In the genomic region with DNA sequence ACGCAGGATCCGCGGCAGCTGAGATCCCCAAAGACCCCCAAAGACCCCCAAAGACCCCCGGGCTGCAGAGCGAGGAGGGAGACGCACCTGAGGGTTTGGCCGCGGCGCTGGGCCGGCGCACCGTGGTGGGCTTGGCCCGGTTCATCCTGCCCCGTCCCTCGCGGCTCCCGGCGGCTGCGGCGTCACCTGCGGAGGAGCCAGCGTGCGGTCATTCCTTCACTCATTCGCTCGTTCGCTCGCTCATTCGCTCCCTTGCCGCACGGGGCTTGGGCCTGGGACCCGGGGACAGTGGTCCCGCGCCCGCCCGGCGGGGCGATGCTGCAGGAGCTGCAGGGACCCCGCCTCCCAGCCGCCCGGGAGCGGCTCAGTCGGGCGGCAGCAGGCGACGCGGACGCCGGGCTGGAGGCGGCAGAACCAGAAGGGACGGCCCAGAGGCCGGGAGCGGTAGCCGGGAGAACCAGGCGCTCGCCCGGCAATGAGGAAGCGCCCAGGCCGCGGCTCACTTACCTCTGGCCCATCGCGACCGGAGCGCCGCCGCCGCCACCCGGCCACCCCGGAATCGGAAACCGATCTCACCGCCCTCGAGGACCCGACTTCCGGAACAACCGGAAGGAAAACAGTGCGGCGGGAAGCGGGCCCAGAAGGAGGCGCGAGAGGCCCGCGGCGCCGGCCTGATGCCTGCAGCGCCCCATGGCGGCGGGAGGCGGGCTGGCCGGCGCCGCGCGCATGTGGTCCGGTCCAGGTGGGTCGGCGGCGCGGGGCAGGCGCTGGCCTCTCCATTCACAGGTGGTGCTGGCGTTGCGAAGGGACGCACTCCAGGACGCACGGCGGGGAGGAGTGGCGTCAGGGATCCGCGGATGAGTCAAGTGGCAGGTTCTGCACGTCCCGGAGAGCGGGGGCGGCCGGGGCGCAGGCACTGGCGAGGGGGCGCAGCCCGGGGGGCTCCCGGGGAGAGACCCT, we compare ENCODE assay signal across 1 cellular context.
TF ChIP-seq lines count a peak whose summit lies in the region.

TSS of gene INTS1 (minus strand) at position 574 of the 960 bp plus-strand sequence. CDS start at position 145, 429 bp downstream.

TF ChIP-seq in K562, 482 proteins besides CTCF, POLR2A, EP300 and RAD21 (continued from another document and continues in another):
- TF ChIP-seq PRMT5 (CRISPR knock-in tag; IDR thresholded peaks at IDR 0.05), result no peak
- TF ChIP-seq, protein P1, sequence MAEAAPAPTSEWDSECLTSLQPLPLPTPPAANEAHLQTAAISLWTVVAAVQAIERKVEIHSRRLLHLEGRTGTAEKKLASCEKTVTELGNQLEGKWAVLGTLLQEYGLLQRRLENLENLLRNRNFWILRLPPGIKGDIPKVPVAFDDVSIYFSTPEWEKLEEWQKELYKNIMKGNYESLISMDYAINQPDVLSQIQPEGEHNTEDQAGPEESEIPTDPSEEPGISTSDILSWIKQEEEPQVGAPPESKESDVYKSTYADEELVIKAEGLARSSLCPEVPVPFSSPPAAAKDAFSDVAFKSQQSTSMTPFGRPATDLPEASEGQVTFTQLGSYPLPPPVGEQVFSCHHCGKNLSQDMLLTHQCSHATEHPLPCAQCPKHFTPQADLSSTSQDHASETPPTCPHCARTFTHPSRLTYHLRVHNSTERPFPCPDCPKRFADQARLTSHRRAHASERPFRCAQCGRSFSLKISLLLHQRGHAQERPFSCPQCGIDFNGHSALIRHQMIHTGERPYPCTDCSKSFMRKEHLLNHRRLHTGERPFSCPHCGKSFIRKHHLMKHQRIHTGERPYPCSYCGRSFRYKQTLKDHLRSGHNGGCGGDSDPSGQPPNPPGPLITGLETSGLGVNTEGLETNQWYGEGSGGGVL (CRISPR knock-in tag; IDR thresholded peaks at IDR 0.05), result no peak
- TF ChIP-seq POLR2G (IDR thresholded peaks at IDR 0.05; ENCODE audit: low read depth, low read length), result peak; percentile 96
- TF ChIP-seq DNMT1 (IDR thresholded peaks at IDR 0.05), result no peak
- no peak for TF ChIP-seq NFATC3 (IDR thresholded peaks at IDR 0.05)
- TF ChIP-seq COPS2 (conservative IDR thresholded peaks at IDR 0.05), result no peak
- TF ChIP-seq TCF7 (IDR thresholded peaks at IDR 0.05; ENCODE audit: borderline replicate concordance), result no peak
- TF ChIP-seq SRSF9 (IDR thresholded peaks at IDR 0.05; ENCODE audit: borderline replicate concordance, low read depth, low read length), result no peak
- TF ChIP-seq SAP30 (IDR thresholded peaks at IDR 0.05; ENCODE audit: borderline replicate concordance, insufficient read depth, low read depth, low read length, poor library complexity, severe bottlenecking), result peak; percentile 65
- TF ChIP-seq TRIM28 (IDR thresholded peaks at IDR 0.05), result no peak
- TF ChIP-seq RBBP5 (IDR thresholded peaks at IDR 0.05; ENCODE audit: borderline replicate concordance, insufficient read depth, low read length, poor library complexity, severe bottlenecking), result peak; percentile 95
- TF ChIP-seq DEAF1 (CRISPR knock-in tag; IDR thresholded peaks at IDR 0.05), result 0 out of 2 replicates have a peak, but pooled peaks have one; percentile 22
- TF ChIP-seq CBX1 (IDR thresholded peaks at IDR 0.05; ENCODE audit: low read depth), result peak; percentile 61; the same call in 1 of the 2 replicates
- peak; percentile 59; the same call in 1 of the 2 replicates for TF ChIP-seq KLF1 (tag; IDR thresholded peaks at IDR 0.05)
- TF ChIP-seq SMC3 (conservative IDR thresholded peaks at IDR 0.05; ENCODE audit: insufficient read depth, low read depth, low read length), result peak; percentile 60
- TF ChIP-seq RBM34 (IDR thresholded peaks at IDR 0.05; ENCODE audit: borderline replicate concordance, insufficient read depth, low read length), result no peak
- TF ChIP-seq ZNF75A (CRISPR knock-in tag; IDR thresholded peaks at IDR 0.05), result no peak
- no peak for TF ChIP-seq MECOM (CRISPR knock-in tag; IDR thresholded peaks at IDR 0.05)
- no peak for TF ChIP-seq ZNF384 (IDR thresholded peaks at IDR 0.05; ENCODE audit: low read depth, low read length)
- no peak for TF ChIP-seq ZNF444 (CRISPR knock-in tag; IDR thresholded peaks at IDR 0.05)
- peak in 1 of 2 experiments; percentile 89; a peak in 2 of 4 replicates for TF ChIP-seq FOXA3 (CRISPR knock-in tag; conservative IDR thresholded peaks at IDR 0.05 in 1 of 2, IDR thresholded peaks at IDR 0.05 in 1 of 2)
- TF ChIP-seq SRSF1 (IDR thresholded peaks at IDR 0.05; ENCODE audit: low read depth, low read length), result no peak
- peak; percentile 96 for TF ChIP-seq RBFOX2 (IDR thresholded peaks at IDR 0.05; ENCODE audit: low read depth, low read length)
- no peak for TF ChIP-seq STAT5A (IDR thresholded peaks at IDR 0.05; ENCODE audit: borderline replicate concordance, low read length)
- TF ChIP-seq ATF4 (CRISPR knock-in tag; IDR thresholded peaks at IDR 0.05), result no peak
- no peak for TF ChIP-seq MAFF (IDR thresholded peaks at IDR 0.05; ENCODE audit: low read length)
- no peak for TF ChIP-seq ARID1B (IDR thresholded peaks at IDR 0.05)
- no peak for TF ChIP-seq FOXJ3 (CRISPR knock-in tag; IDR thresholded peaks at IDR 0.05)
- peak; percentile 70 for TF ChIP-seq SUPT5H (IDR thresholded peaks at IDR 0.05)
- TF ChIP-seq ATF7 (IDR thresholded peaks at IDR 0.05), result peak; percentile 85
- TF ChIP-seq, protein P2, sequence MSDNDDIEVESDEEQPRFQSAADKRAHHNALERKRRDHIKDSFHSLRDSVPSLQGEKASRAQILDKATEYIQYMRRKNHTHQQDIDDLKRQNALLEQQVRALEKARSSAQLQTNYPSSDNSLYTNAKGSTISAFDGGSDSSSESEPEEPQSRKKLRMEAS (CRISPR knock-in tag; IDR thresholded peaks at IDR 0.05), result peak; percentile 70
- TF ChIP-seq TEAD2 (tag; IDR thresholded peaks at IDR 0.05), result no peak
- TF ChIP-seq KLF13 (tag; IDR thresholded peaks at IDR 0.05; ENCODE audit: borderline replicate concordance, low read depth), result no peak
- TF ChIP-seq ZFX (CRISPR knock-in tag; IDR thresholded peaks at IDR 0.05), result peak; percentile 86
- TF ChIP-seq ZNF431 (CRISPR knock-in tag; IDR thresholded peaks at IDR 0.05), result peak; percentile 48; the same call in 1 of the 2 replicates
- no peak for TF ChIP-seq ZNF253 (CRISPR knock-in tag; conservative IDR thresholded peaks at IDR 0.05)
- TF ChIP-seq SP1 (CRISPR knock-in tag; IDR thresholded peaks at IDR 0.05), result 0 out of 2 replicates have a peak, but pooled peaks have one; percentile 16
- no peak for TF ChIP-seq POLR2H (tag; IDR thresholded peaks at IDR 0.05; ENCODE audit: low read depth)
- no peak for TF ChIP-seq ZNF224 (CRISPR knock-in tag; IDR thresholded peaks at IDR 0.05)
- TF ChIP-seq GATA2 (CRISPR knock-in tag; IDR thresholded peaks at IDR 0.05), result no peak
- TF ChIP-seq, protein P3, sequence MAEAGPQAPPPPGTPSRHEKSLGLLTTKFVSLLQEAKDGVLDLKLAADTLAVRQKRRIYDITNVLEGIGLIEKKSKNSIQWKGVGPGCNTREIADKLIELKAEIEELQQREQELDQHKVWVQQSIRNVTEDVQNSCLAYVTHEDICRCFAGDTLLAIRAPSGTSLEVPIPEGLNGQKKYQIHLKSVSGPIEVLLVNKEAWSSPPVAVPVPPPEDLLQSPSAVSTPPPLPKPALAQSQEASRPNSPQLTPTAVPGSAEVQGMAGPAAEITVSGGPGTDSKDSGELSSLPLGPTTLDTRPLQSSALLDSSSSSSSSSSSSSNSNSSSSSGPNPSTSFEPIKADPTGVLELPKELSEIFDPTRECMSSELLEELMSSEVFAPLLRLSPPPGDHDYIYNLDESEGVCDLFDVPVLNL (CRISPR knock-in tag; IDR thresholded peaks at IDR 0.05; ENCODE audit: low read depth), result no peak
- no peak for TF ChIP-seq JUNB (CRISPR knock-in tag; conservative IDR thresholded peaks at IDR 0.05)
- TF ChIP-seq HOXB6 (CRISPR knock-in tag; IDR thresholded peaks at IDR 0.05; ENCODE audit: borderline replicate concordance), result no peak
- no peak for TF ChIP-seq ADNP (tag; IDR thresholded peaks at IDR 0.05)
- peak; percentile 79 for TF ChIP-seq ETV1 (tag; conservative IDR thresholded peaks at IDR 0.05; ENCODE audit: low read depth)
- TF ChIP-seq, protein P4, sequence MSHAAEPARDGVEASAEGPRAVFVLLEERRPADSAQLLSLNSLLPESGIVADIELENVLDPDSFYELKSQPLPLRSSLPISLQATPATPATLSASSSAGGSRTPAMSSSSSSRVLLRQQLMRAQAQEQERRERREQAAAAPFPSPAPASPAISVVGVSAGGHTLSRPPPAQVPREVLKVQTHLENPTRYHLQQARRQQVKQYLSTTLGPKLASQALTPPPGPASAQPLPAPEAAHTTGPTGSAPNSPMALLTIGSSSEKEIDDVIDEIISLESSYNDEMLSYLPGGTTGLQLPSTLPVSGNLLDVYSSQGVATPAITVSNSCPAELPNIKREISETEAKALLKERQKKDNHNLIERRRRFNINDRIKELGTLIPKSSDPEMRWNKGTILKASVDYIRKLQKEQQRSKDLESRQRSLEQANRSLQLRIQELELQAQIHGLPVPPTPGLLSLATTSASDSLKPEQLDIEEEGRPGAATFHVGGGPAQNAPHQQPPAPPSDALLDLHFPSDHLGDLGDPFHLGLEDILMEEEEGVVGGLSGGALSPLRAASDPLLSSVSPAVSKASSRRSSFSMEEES (CRISPR knock-in tag; IDR thresholded peaks at IDR 0.05), result no peak
- TF ChIP-seq FOXK1 (CRISPR knock-in tag; IDR thresholded peaks at IDR 0.05; ENCODE audit: borderline replicate concordance), result no peak
- peak; percentile 71 for TF ChIP-seq MTA3 (IDR thresholded peaks at IDR 0.05; ENCODE audit: borderline replicate concordance)
- peak; percentile 73 for TF ChIP-seq ESRRA (IDR thresholded peaks at IDR 0.05; ENCODE audit: borderline replicate concordance, low read depth)
- TF ChIP-seq GATAD2B (IDR thresholded peaks at IDR 0.05; ENCODE audit: borderline replicate concordance), result peak; percentile 89; the same call in 1 of the 2 replicates
- no peak for TF ChIP-seq HDAC6 (IDR thresholded peaks at IDR 0.05; ENCODE audit: low read depth, low read length)
- peak; percentile 54; the same call in 1 of the 2 replicates for TF ChIP-seq ZNF766 (CRISPR knock-in tag; conservative IDR thresholded peaks at IDR 0.05)
- TF ChIP-seq ATF1 (CRISPR knock-in tag; IDR thresholded peaks at IDR 0.05), result no peak
- peak; percentile 38; the same call in 1 of the 2 replicates for TF ChIP-seq ATF1 (tag; IDR thresholded peaks at IDR 0.05)
- TF ChIP-seq SMAD2 (IDR thresholded peaks at IDR 0.05; ENCODE audit: low read depth, low read length), result no peak
- TF ChIP-seq CTCFL (IDR thresholded peaks at IDR 0.05; ENCODE audit: borderline replicate concordance, insufficient read depth, low read depth, low read length, poor library complexity, severe bottlenecking), result peak; percentile 94
- no peak for TF ChIP-seq ZNF274 (IDR thresholded peaks at IDR 0.05; ENCODE audit: borderline replicate concordance, low read depth, low read length)
- TF ChIP-seq ZNF239 (CRISPR knock-in tag; IDR thresholded peaks at IDR 0.05), result no peak
- TF ChIP-seq BRD4 (IDR thresholded peaks at IDR 0.05), result no peak
- no peak for TF ChIP-seq RAD51 (IDR thresholded peaks at IDR 0.05; ENCODE audit: borderline replicate concordance, low read depth)
- TF ChIP-seq TGIF2 (CRISPR knock-in tag; IDR thresholded peaks at IDR 0.05), result 0 out of 2 replicates have a peak, but pooled peaks have one; percentile 71
- TF ChIP-seq ZNF583 (CRISPR knock-in tag; IDR thresholded peaks at IDR 0.05), result no peak
